Comparison of ENCODE assay signal across 8 cellular contexts in genomic region chr7:151081170-151082101, GRCh38. TPM values are rescaled to one million over a fixed set of nuclear protein-coding genes. Genes with fewer than 3 reads are reported as not detected.
DNase-seq lines count a peak whose midpoint lies in the region; ATAC-seq and TF ChIP-seq lines count a peak whose summit lies in the region.

No MANE protein-coding gene starts in this region.

- peak; percentile 64 for DNase-seq in NCI-H82 (lab: John Stamatoyannopoulos, UW)
- no peak for DNase-seq in NCI-H82 treated with DMSO at 0.1 percent for 48 hours (lab: John Stamatoyannopoulos, UW; ENCODE audit: unreplicated experiment)
- peak; percentile 67 for DNase-seq in RKO (ENCODE audit: low spot score)
- DNase-seq in esophagus muscularis mucosa (ENCODE audit: extremely low spot score): no peak
- no peak for DNase-seq in neuronal stem cell (ENCODE audit: low spot score)
- DNase-seq in GM10248 (ENCODE audit: extremely low spot score): no peak

- no peak for ATAC-seq in GM21528 (IDR thresholded peaks at IDR 0.05; ENCODE audit: low FRiP score, unreplicated experiment)
- ATAC-seq in activated CD4-positive, CD25-positive, alpha-beta regulatory T cell treated with anti-CD3 and anti-CD28 coated beads, Interleukin-2, amount 50 U/mL, for 24 hours: no peak

- peak overlapping the region; percentile 67 for H2BK15ac ChIP-seq in neuronal stem cell (ENCODE audit: low read length)

- peaks cover 19% of the 10 kb centered on the region for H3K79me1 ChIP-seq in neuronal stem cell (ENCODE audit: low read depth, low read length)

- no peak overlapping the region for H2BK120ac ChIP-seq in neuronal stem cell (ENCODE audit: low read depth, low read length)

- no peak for TF ChIP-seq EP300 in esophagus muscularis mucosa (IDR thresholded peaks at IDR 0.05)

- peak overlapping the region; percentile 22 for H2BK5ac ChIP-seq in neuronal stem cell (ENCODE audit: low read length)

- peak overlapping the region; percentile 75 for H3K4me2 ChIP-seq in neuronal stem cell (ENCODE audit: insufficient read depth, low read length, poor library complexity, severe bottlenecking)

- H3K14ac ChIP-seq in neuronal stem cell (ENCODE audit: low read length): no peak overlapping the region

- CTCF ChIA-PET in GM10248 (lab: Yijun Ruan, JAX): interaction anchor here (1.9 kb wide), 1 partner anchor 29 kb away, joined by 4 read pairs; no protein-coding TSS in a partner anchor

- no peak overlapping the region for H3K4ac ChIP-seq in neuronal stem cell (ENCODE audit: low read length)

- H3K4me1 ChIP-seq in esophagus muscularis mucosa (peaks cover 60 to 70% (median 69%) of the 10 kb centered on the region in 4 donors), neuronal stem cell (ENCODE audit: control insufficient read depth in 2 of 2, insufficient read depth in 1 of 2, low read depth in 1 of 2, low read length in 2 of 2) (peaks cover 28 to 38% of the 10 kb centered on the region in 2 donors)

- TF ChIP-seq CTCF in esophagus muscularis mucosa (IDR thresholded peaks at IDR 0.05): no peak
- no peak for TF ChIP-seq CTCF in GM10248 (IDR thresholded peaks at IDR 0.05; ENCODE audit: control extremely low read depth, extremely low read depth, low read depth, missing control alignments)

- TF ChIP-seq POLR2A in esophagus muscularis mucosa (IDR thresholded peaks at IDR 0.05; ENCODE audit: low read depth): no peak

- H4K8ac ChIP-seq in neuronal stem cell (ENCODE audit: low read depth, low read length): no peak overlapping the region

- H3K4me3 ChIP-seq in esophagus muscularis mucosa (peak overlapping the region; percentile 66 to 89 (median 82)), neuronal stem cell (ENCODE audit: low read length in 2 of 2) (peak overlapping the region; percentile 53 to 99)

- H3K9me3 ChIP-seq in esophagus muscularis mucosa (no peaks in the 10 kb centered on the region), neuronal stem cell (replicated peaks in 1 of 2; ENCODE audit: control insufficient read depth in 2 of 2, insufficient read depth in 1 of 2, low read depth in 1 of 2, low read length in 2 of 2) (peaks cover 0 to 3% of the 10 kb centered on the region in 2 donors)

- 43% methylated on average over 22 of the region's 64 CpGs for WGBS in esophagus muscularis mucosa
- no CpG with 5 or more reads among the region's 64 CpGs for WGBS in neuronal stem cell (ENCODE audit: extremely low coverage in 2 of 2, insufficient read length in 2 of 2, insufficient replicate concordance in 1 of 2), 2 donors

- H3K27ac ChIP-seq in esophagus muscularis mucosa (replicated peaks in 1 of 4) (peak overlapping the region; percentile 89 to 99 (median 94)), neuronal stem cell (replicated peaks; ENCODE audit: low read length) (peak overlapping the region; percentile 31)

- H3K23ac ChIP-seq in neuronal stem cell (ENCODE audit: low read depth, low read length, poor library complexity): peak overlapping the region; percentile 94

- peak overlapping the region; percentile 49 for H2BK12ac ChIP-seq in neuronal stem cell (ENCODE audit: low read length)

- H3K27me3 ChIP-seq in esophagus muscularis mucosa (no peaks in the 10 kb centered on the region), neuronal stem cell (ENCODE audit: control insufficient read depth in 3 of 3, insufficient read depth in 3 of 3, low read depth in 1 of 3, low read length in 3 of 3) (peaks cover 0 to 2% (median 0%) of the 10 kb centered on the region in 3 experiments)

- H3K36me3 ChIP-seq in esophagus muscularis mucosa: peaks cover 0 to 18% (median 9%) of the 10 kb centered on the region in 4 donors
- H3K36me3 ChIP-seq in neuronal stem cell (replicated peaks in 1 of 2; ENCODE audit: control insufficient read depth in 2 of 2, insufficient read depth in 2 of 2, low read length in 2 of 2): peaks cover 4 to 37% of the 10 kb centered on the region in 2 donors

- H4K91ac ChIP-seq in neuronal stem cell (ENCODE audit: low read depth, low read length, poor library complexity): no peak overlapping the region

- POLR2A ChIA-PET in GM10248 (lab: Yijun Ruan, JAX): interaction anchor here (1.0 kb wide), 1 partner anchor 23 kb away, joined by 3 read pairs; the partner anchor contains the start of gene SLC4A2

- peak overlapping the region; percentile 30 for H3K9ac ChIP-seq in neuronal stem cell (ENCODE audit: low read depth, low read length, poor library complexity)

- H2AFZ ChIP-seq in neuronal stem cell (ENCODE audit: low read length): peak overlapping the region; percentile 95

- H3K18ac ChIP-seq in neuronal stem cell (ENCODE audit: low read length): peak overlapping the region; percentile 85

- peak overlapping the region; percentile 94 for H2AK5ac ChIP-seq in neuronal stem cell (ENCODE audit: low read depth, low read length)

- intact Hi-C loops in esophagus muscularis mucosa (cut with DNase I): no loop called here

RNA-seq across cellular contexts. Expression of gene FASTK, which starts 0.8 kb away (rescaled TPM):
- total RNA-seq in esophagus muscularis mucosa: 10 to 100 TPM; 45.7 to 74.9 (median 60.4) TPM
- polyA plus RNA-seq in neuronal stem cell (2013, experiment 1 of 2): 40.4 TPM
- polyA plus RNA-seq in neuronal stem cell (2013, experiment 2 of 2): 40.8 TPM

RNA-seq across cellular contexts. Expression of gene TMUB1, which starts 1.9 kb away (rescaled TPM):
- 10 to 100 TPM; 39.0 to 66.6 (median 51.4) TPM for total RNA-seq in esophagus muscularis mucosa
- 45.7 TPM for polyA plus RNA-seq in neuronal stem cell (2013, experiment 1 of 2)
- 44.8 TPM for polyA plus RNA-seq in neuronal stem cell (2013, experiment 2 of 2)

RNA-seq across cellular contexts. Expression of gene AGAP3, which starts 4.8 kb away (rescaled TPM):
- total RNA-seq in esophagus muscularis mucosa: 10 to 100 TPM; 33.8 to 71.2 (median 60.0) TPM
- 45.7 TPM for polyA plus RNA-seq in neuronal stem cell (2013, experiment 1 of 2)
- polyA plus RNA-seq in neuronal stem cell (2013, experiment 2 of 2): 45.5 TPM

RNA-seq across cellular contexts. Expression of gene SLC4A2, which starts 22.0 kb away (rescaled TPM):
- total RNA-seq in esophagus muscularis mucosa: 100 to 1,000 TPM in 3 of 4 donors, 10 to 100 TPM in 1; 96.8 to 165 (median 122) TPM
- 47.2 TPM for polyA plus RNA-seq in neuronal stem cell (2013, experiment 1 of 2)
- polyA plus RNA-seq in neuronal stem cell (2013, experiment 2 of 2): 44.5 TPM

RNA-seq across cellular contexts. Expression of gene CDK5, which starts 23.7 kb away (rescaled TPM):
- 10 to 100 TPM in 2 of 4 donors, 1 to 10 TPM in 2; 5.3 to 10.4 (median 9.7) TPM for total RNA-seq in esophagus muscularis mucosa
- polyA plus RNA-seq in neuronal stem cell (2013, experiment 1 of 2): 14.1 TPM
- 13.9 TPM for polyA plus RNA-seq in neuronal stem cell (2013, experiment 2 of 2)

Comparison
In these comparisons a context has a peak if more than half of its experiments do, and no peak if none do; other contexts are left out.
1. DNase-seq: peak in NCI-H82 (single experiment) and RKO (single experiment); none in NCI-H82 treated with DMSO at 0.1 percent for 48 hours (single experiment), esophagus muscularis mucosa (single experiment), neuronal stem cell (single experiment) and GM10248 (single experiment).